18 cellular contexts compared by ENCODE assay signal in the genomic region with DNA sequence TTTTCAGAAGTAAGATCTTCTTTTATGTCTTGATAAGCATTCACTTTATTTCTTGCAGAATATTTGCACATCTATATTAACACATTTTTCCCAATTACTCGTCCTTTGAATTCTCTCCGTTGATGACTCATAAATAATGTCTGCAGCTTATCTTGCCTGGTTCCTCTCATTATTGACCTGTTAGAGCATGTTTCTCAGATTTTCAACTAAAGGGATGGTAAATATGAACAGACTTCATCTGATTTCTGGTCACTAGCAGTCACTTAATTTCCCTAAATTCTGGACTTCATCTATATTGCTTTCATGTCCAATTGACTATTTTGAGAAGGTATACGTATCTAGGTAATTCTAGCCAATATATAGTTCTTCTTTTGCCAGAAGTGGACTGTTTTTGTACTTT. TPM values are rescaled to one million over a fixed set of nuclear protein-coding genes. Genes with fewer than 3 reads are reported as not detected.
DNase-seq lines count a peak whose midpoint lies in the region; ATAC-seq, FAIRE-seq and TF ChIP-seq lines count a peak whose summit lies in the region.
"Had no signal": no experiment of that assay in that cellular context is flagged by ENCODE, and none has a peak within 500 bp of the region (broad histone marks: within the 10 kb centered on the region; RNA-seq: fewer than 3 reads in every experiment).

No MANE protein-coding gene starts in this region.

- DNase-seq in NCI-H146 treated with DMSO at 0.1 percent for 48 hours (lab: John Stamatoyannopoulos, UW; ENCODE audit: unreplicated experiment) (peak; percentile 36), bronchial epithelial cell (ENCODE audit: low read depth) (peak; percentile 83), NCI-H345 (lab: John Stamatoyannopoulos, UW) (no peak), cerebellar cortex (ENCODE audit: low spot score) (no peak)
- no peak for DNase-seq in activated naive CD8-positive, alpha-beta T cell treated with anti-CD3 and anti-CD28 coated beads for 36 hours
- DNase-seq: CD8-positive, alpha-beta T cell; COR-L47; DND-41; GDM1; H7 had no signal

- H3K27ac Mint-ChIP-seq in activated naive CD8-positive, alpha-beta T cell treated with anti-CD3 and anti-CD28 coated beads for 36 hours, result no peak overlapping the region
- H3K27ac Mint-ChIP-seq: CD14-positive monocyte; CD8-positive, alpha-beta T cell; GM23338 had no signal

- H3K36me3 ChIP-seq in bronchial epithelial cell (ENCODE audit: control insufficient read depth, insufficient read depth, low read length), result no peaks in the 10 kb centered on the region

- FAIRE-seq in bronchial epithelial cell (lab: Jason Lieb, UNC) (no peak), islet of Langerhans (lab: Jason Lieb, UNC) (peak; percentile 78)
- FAIRE-seq: GM12892, HepG2, HTR-8/SVneo had no signal

- no peaks in the 10 kb centered on the region for H3K9me3 Mint-ChIP-seq in activated naive CD8-positive, alpha-beta T cell treated with anti-CD3 and anti-CD28 coated beads for 36 hours
- H3K9me3 Mint-ChIP-seq: CD8-positive, alpha-beta T cell; GM23338 had no signal

- H3K27me3 ChIP-seq in bronchial epithelial cell (ENCODE audit: control insufficient read depth, insufficient read depth, low read length), result no peaks in the 10 kb centered on the region

- no peaks in the 10 kb centered on the region for H3K36me3 Mint-ChIP-seq in activated naive CD8-positive, alpha-beta T cell treated with anti-CD3 and anti-CD28 coated beads for 36 hours
- H3K36me3 Mint-ChIP-seq: CD14-positive monocyte; CD8-positive, alpha-beta T cell had no signal

- no peak for TF ChIP-seq CTCF in bronchial epithelial cell (IDR thresholded peaks at IDR 0.05; ENCODE audit: insufficient read depth, low read length, severe bottlenecking)

- no peak overlapping the region for H3K4me3 ChIP-seq in bronchial epithelial cell (ENCODE audit: low read depth, low read length)
- H3K4me3 ChIP-seq: GM23338 had no signal

- ATAC-seq in HG03432 (IDR thresholded peaks at IDR 0.05; ENCODE audit: unreplicated experiment), result no peak
- ATAC-seq: CD8-positive, alpha-beta T cell; GM23338; HepG2 had no signal

- H3K4me3 Mint-ChIP-seq in activated naive CD8-positive, alpha-beta T cell treated with anti-CD3 and anti-CD28 coated beads for 36 hours, result no peak overlapping the region
- H3K4me3 Mint-ChIP-seq: CD14-positive monocyte; CD8-positive, alpha-beta T cell; GM23338 had no signal

- H3K4me1 Mint-ChIP-seq in activated naive CD8-positive, alpha-beta T cell treated with anti-CD3 and anti-CD28 coated beads for 36 hours, result no peaks in the 10 kb centered on the region
- H3K4me1 Mint-ChIP-seq: CD14-positive monocyte had no signal

- H3K27me3 Mint-ChIP-seq in activated naive CD8-positive, alpha-beta T cell treated with anti-CD3 and anti-CD28 coated beads for 36 hours, result no peaks in the 10 kb centered on the region

RNA-seq across cellular contexts. Expression of gene PIK3C2G, which starts 6.1 kb away (rescaled TPM):
- 0.26 and 1.0 TPM in 2 replicates for total RNA-seq in bronchial epithelial cell
- total RNA-seq in activated naive CD8-positive, alpha-beta T cell treated with anti-CD3 and anti-CD28 coated beads for 36 hours, result not detected
- total RNA-seq: A673; CD8-positive, alpha-beta T cell; GM23338; H7; HepG2 had no signal

Comparison
In these comparisons a context has a peak if more than half of its experiments do, and no peak if none do; other contexts are left out.
1. DNase-seq: peak in NCI-H146 treated with DMSO at 0.1 percent for 48 hours (single experiment) and bronchial epithelial cell (single experiment); none in activated naive CD8-positive, alpha-beta T cell treated with anti-CD3 and anti-CD28 coated beads for 36 hours (single experiment), NCI-H345 (single experiment) and cerebellar cortex (single experiment).